1 cellular context compared by ENCODE assay signal in genomic region chr1:31955917-31956736, GRCh38.
TF ChIP-seq lines count a peak whose summit lies in the region.

No MANE protein-coding gene starts in this region.

TF ChIP-seq in GM12878, 131 proteins besides CTCF, POLR2A, EP300 and RAD21 (continued from another document and continues in another):
- TF ChIP-seq MAX (IDR thresholded peaks at IDR 0.05; ENCODE audit: low read depth, low read length), result peak; percentile 15; the same call in 1 of the 2 replicates
- TF ChIP-seq ZNF217 (IDR thresholded peaks at IDR 0.05), result no peak; the same call in 1 of the 2 replicates
- no peak for TF ChIP-seq NR2C1 (IDR thresholded peaks at IDR 0.05)
- TF ChIP-seq SIX5 (IDR thresholded peaks at IDR 0.05; ENCODE audit: low read depth, low read length, severe bottlenecking), result no peak
- no peak; the same call in 1 of the 2 replicates for TF ChIP-seq HSF1 (IDR thresholded peaks at IDR 0.05; ENCODE audit: low read depth, low read length)
- TF ChIP-seq SPI1 (IDR thresholded peaks at IDR 0.05; ENCODE audit: borderline replicate concordance, insufficient read depth, low read depth, low read length), result peak; percentile 80
- no peak; the same call in 1 of the 2 replicates for TF ChIP-seq SMAD5 (IDR thresholded peaks at IDR 0.05; ENCODE audit: low read depth)
- TF ChIP-seq ZNF622 (IDR thresholded peaks at IDR 0.05), result no peak
- no peak for TF ChIP-seq LARP7 (IDR thresholded peaks at IDR 0.05)
- peak; percentile 80; the same call in 1 of the 2 replicates for TF ChIP-seq MEF2A (IDR thresholded peaks at IDR 0.05; ENCODE audit: insufficient read depth, low read depth, low read length)
- no peak for TF ChIP-seq FOS (IDR thresholded peaks at IDR 0.05; ENCODE audit: borderline replicate concordance, extremely low read depth, insufficient read length)
- no peak for TF ChIP-seq SREBF1 (IDR thresholded peaks at IDR 0.05; ENCODE audit: low read length)
- TF ChIP-seq CBX5 (IDR thresholded peaks at IDR 0.05; ENCODE audit: low read depth), result no peak
- peak; percentile 77 for TF ChIP-seq NR2F1 (conservative IDR thresholded peaks at IDR 0.05)
- no peak for TF ChIP-seq NR2C2 (IDR thresholded peaks at IDR 0.05; ENCODE audit: borderline replicate concordance, control insufficient read depth, insufficient read length, low read depth)
- peak; percentile 64 for TF ChIP-seq ZNF24 (IDR thresholded peaks at IDR 0.05)
- TF ChIP-seq E4F1 (IDR thresholded peaks at IDR 0.05; ENCODE audit: borderline replicate concordance, partially characterized antibody), result no peak
- TF ChIP-seq TAF1 (IDR thresholded peaks at IDR 0.05; ENCODE audit: borderline replicate concordance, low read depth, low read length), result peak; percentile 61
- no peak for TF ChIP-seq SREBF2 (IDR thresholded peaks at IDR 0.05; ENCODE audit: low read length)
- peak; percentile 86 for TF ChIP-seq MEF2B (IDR thresholded peaks at IDR 0.05; ENCODE audit: partially characterized antibody, poor library complexity, severe bottlenecking)
- TF ChIP-seq ATF3 (IDR thresholded peaks at IDR 0.05; ENCODE audit: borderline replicate concordance, extremely low read depth, low read depth, low read length), result no peak
- TF ChIP-seq ATF2 (IDR thresholded peaks at IDR 0.05; ENCODE audit: low read length), result peak; percentile 83; the same call in 1 of the 2 replicates
- no peak for TF ChIP-seq CHD1 (IDR thresholded peaks at IDR 0.05; ENCODE audit: low read depth, low read length)
- TF ChIP-seq ZBTB11 (CRISPR knock-in tag; IDR thresholded peaks at IDR 0.05), result no peak
- no peak for TF ChIP-seq HDAC6 (IDR thresholded peaks at IDR 0.05; ENCODE audit: unreplicated experiment)
- peak; percentile 61; the same call in 1 of the 2 replicates for TF ChIP-seq MTA3 (IDR thresholded peaks at IDR 0.05; ENCODE audit: borderline replicate concordance, low read length)
- peak; percentile 82; the same call in 1 of the 2 replicates for TF ChIP-seq CHD2 (IDR thresholded peaks at IDR 0.05; ENCODE audit: borderline replicate concordance, low read depth, low read length)
- TF ChIP-seq RELA (IDR thresholded peaks at IDR 0.05; ENCODE audit: borderline replicate concordance, partially characterized antibody), result peak; percentile 98
- peak; percentile 99 for TF ChIP-seq EED (IDR thresholded peaks at IDR 0.05; ENCODE audit: low read depth)
- TF ChIP-seq PBX3 (IDR thresholded peaks at IDR 0.05; ENCODE audit: insufficient replicate concordance, low read depth, low read length), result peak; percentile 20
- no peak for TF ChIP-seq ZNF274 (IDR thresholded peaks at IDR 0.05; ENCODE audit: insufficient read depth, insufficient read length)
- no peak for TF ChIP-seq KAT2A (conservative IDR thresholded peaks at IDR 0.05; ENCODE audit: control insufficient read depth, low read depth, low read length)
- peak; percentile 70; the same call in 1 of the 2 replicates for TF ChIP-seq BACH1 (IDR thresholded peaks at IDR 0.05; ENCODE audit: borderline replicate concordance)
- no peak for TF ChIP-seq GABPA (IDR thresholded peaks at IDR 0.05; ENCODE audit: low read depth)
- TF ChIP-seq E2F4 (IDR thresholded peaks at IDR 0.05; ENCODE audit: low read depth, low read length), result no peak
- no peak for TF ChIP-seq ZNF384 (IDR thresholded peaks at IDR 0.05; ENCODE audit: borderline replicate concordance, low read depth, low read length)
- TF ChIP-seq WRNIP1 (IDR thresholded peaks at IDR 0.05; ENCODE audit: borderline replicate concordance, low read depth, low read length), result no peak; the same call in 1 of the 2 replicates
- TF ChIP-seq RAD51 (IDR thresholded peaks at IDR 0.05), result no peak
- TF ChIP-seq ZBED1 (IDR thresholded peaks at IDR 0.05; ENCODE audit: borderline replicate concordance), result peak; percentile 83; the same call in 1 of the 2 replicates
- no peak for TF ChIP-seq EZH2 (IDR thresholded peaks at IDR 0.05; ENCODE audit: borderline replicate concordance, control insufficient read depth, low read depth, low read length)
- TF ChIP-seq SMAD1 (IDR thresholded peaks at IDR 0.05; ENCODE audit: low read depth, partially characterized antibody), result peak; percentile 24
- TF ChIP-seq ZSCAN29 (IDR thresholded peaks at IDR 0.05), result 0 out of 2 replicates have a peak, but pooled peaks have one; percentile 52
- no peak for TF ChIP-seq ZBTB40 (IDR thresholded peaks at IDR 0.05; ENCODE audit: borderline replicate concordance)
- no peak for TF ChIP-seq BMI1 (IDR thresholded peaks at IDR 0.05; ENCODE audit: borderline replicate concordance)
